26 cellular contexts compared by ENCODE assay signal in genomic region chr5:126482591-126482990, GRCh38. TPM values are rescaled to one million over a fixed set of nuclear protein-coding genes. Genes with fewer than 3 reads are reported as not detected.
DNase-seq lines count a peak whose midpoint lies in the region; ATAC-seq, FAIRE-seq and TF ChIP-seq lines count a peak whose summit lies in the region.
"Had no signal": no experiment of that assay in that cellular context is flagged by ENCODE, and none has a peak within 500 bp of the region (broad histone marks: within the 10 kb centered on the region; RNA-seq: fewer than 3 reads in every experiment).

No MANE protein-coding gene starts in this region.

- FAIRE-seq in D721Med (lab: Jason Lieb, UNC) = peak; percentile 35
- FAIRE-seq: colon, keratinocyte, TTC549 had no signal

- 92% methylated on average over 1 of the region's 1 CpG for WGBS in sigmoid colon, 2 donors

- intact Hi-C loops in sigmoid colon (cut with DNase I) (no loop called here), CD14-positive monocyte (cut with micrococcal nuclease) (no loop called here)

- peak overlapping the region; percentile 29 for H3K27ac Mint-ChIP-seq in chondrocyte (ENCODE audit: unreplicated experiment)
- no peak overlapping the region for H3K27ac Mint-ChIP-seq in CD14-positive monocyte
- H3K27ac Mint-ChIP-seq: activated naive CD4-positive, alpha-beta T cell treated with anti-CD3 and anti-CD28 coated beads, Interleukin-2, amount 50 U/mL, for 24 hours; CD4-positive, alpha-beta T cell; memory B cell; T-cell had no signal

- H3K4me3 ChIP-seq in SJCRH30 (no peak overlapping the region), sigmoid colon (no peak overlapping the region)
- H3K4me3 ChIP-seq: HAP-1, right lobe of liver had no signal

- H3K9me3 ChIP-seq in SJCRH30 (replicated peaks) = no peaks in the 10 kb centered on the region
- no peaks in the 10 kb centered on the region for H3K9me3 ChIP-seq in sigmoid colon
- H3K9me3 ChIP-seq: HAP-1, right lobe of liver had no signal

- H3K4me3 Mint-ChIP-seq in chondrocyte (ENCODE audit: unreplicated experiment) (no peak overlapping the region), CD14-positive monocyte (no peak overlapping the region)
- no peak overlapping the region for H3K4me3 Mint-ChIP-seq in activated T-cell treated with anti-CD3 and anti-CD28 coated beads, Interleukin-2, amount 50 U/mL, for 4 hours
- H3K4me3 Mint-ChIP-seq: activated naive CD4-positive, alpha-beta T cell treated with anti-CD3 and anti-CD28 coated beads, Interleukin-2, amount 50 U/mL, for 24 hours; CD4-positive, alpha-beta T cell; memory B cell; T-cell had no signal

- H3K27me3 Mint-ChIP-seq in chondrocyte (ENCODE audit: low read depth) = no peaks in the 10 kb centered on the region
- H3K27me3 Mint-ChIP-seq in CD14-positive monocyte (ENCODE audit: low read depth in 3 of 3) = no peaks in the 10 kb centered on the region
- no peaks in the 10 kb centered on the region for H3K27me3 Mint-ChIP-seq in activated T-cell treated with anti-CD3 and anti-CD28 coated beads, Interleukin-2, amount 50 U/mL, for 4 hours (ENCODE audit: low read depth)
- H3K27me3 Mint-ChIP-seq: activated naive CD4-positive, alpha-beta T cell treated with anti-CD3 and anti-CD28 coated beads, Interleukin-2, amount 50 U/mL, for 24 hours; CD4-positive, alpha-beta T cell; memory B cell; T-cell had no signal

- TF ChIP-seq EP300 in sigmoid colon (IDR thresholded peaks at IDR 0.05) = no peak

- TF ChIP-seq POLR2A in sigmoid colon (IDR thresholded peaks at IDR 0.05) = no peak

- ATAC-seq in HG03139 (IDR thresholded peaks at IDR 0.05; ENCODE audit: unreplicated experiment) = no peak
- ATAC-seq in activated T-cell treated with anti-CD3 and anti-CD28 coated beads, Interleukin-2, amount 50 U/mL, for 4 hours = no peak
- ATAC-seq: T-cell had no signal

- peaks cover 33% of the 10 kb centered on the region for H3K4me1 Mint-ChIP-seq in chondrocyte (ENCODE audit: low read depth)
- H3K4me1 Mint-ChIP-seq in CD14-positive monocyte = no peaks in the 10 kb centered on the region
- H3K4me1 Mint-ChIP-seq in activated T-cell treated with anti-CD3 and anti-CD28 coated beads, Interleukin-2, amount 50 U/mL, for 4 hours (ENCODE audit: low read depth) = no peaks in the 10 kb centered on the region
- H3K4me1 Mint-ChIP-seq: activated naive CD4-positive, alpha-beta T cell treated with anti-CD3 and anti-CD28 coated beads, Interleukin-2, amount 50 U/mL, for 24 hours; memory B cell; T-cell had no signal

- H3K4me1 ChIP-seq in SJCRH30 (peaks cover 15% of the 10 kb centered on the region), sigmoid colon (peaks cover 0 to 29% (median 16%) of the 10 kb centered on the region in 4 donors)
- H3K4me1 ChIP-seq: parathyroid adenoma, right lobe of liver had no signal

- H3K36me3 Mint-ChIP-seq in chondrocyte (ENCODE audit: low read depth) (peaks cover 63% of the 10 kb centered on the region), CD14-positive monocyte (peaks cover 4 to 15% of the 10 kb centered on the region in 2 donors)
- H3K36me3 Mint-ChIP-seq in activated T-cell treated with anti-CD3 and anti-CD28 coated beads, Interleukin-2, amount 50 U/mL, for 4 hours (ENCODE audit: insufficient read depth) = peaks cover 42% of the 10 kb centered on the region

- peaks cover 11% of the 10 kb centered on the region for H3K36me3 ChIP-seq in SJCRH30
- H3K36me3 ChIP-seq in sigmoid colon = peaks cover 20 to 64% (median 45%) of the 10 kb centered on the region in 4 donors
- H3K36me3 ChIP-seq: HAP-1 had no signal

- no peaks in the 10 kb centered on the region for H3K27me3 ChIP-seq in SJCRH30
- no peaks in the 10 kb centered on the region for H3K27me3 ChIP-seq in sigmoid colon
- H3K27me3 ChIP-seq: right lobe of liver had no signal

- H3K9me3 Mint-ChIP-seq in chondrocyte (ENCODE audit: low read depth) (no peaks in the 10 kb centered on the region), CD14-positive monocyte (no peaks in the 10 kb centered on the region)
- no peaks in the 10 kb centered on the region for H3K9me3 Mint-ChIP-seq in activated T-cell treated with anti-CD3 and anti-CD28 coated beads, Interleukin-2, amount 50 U/mL, for 4 hours
- H3K9me3 Mint-ChIP-seq: activated naive CD4-positive, alpha-beta T cell treated with anti-CD3 and anti-CD28 coated beads, Interleukin-2, amount 50 U/mL, for 24 hours; CD4-positive, alpha-beta T cell; memory B cell; T-cell had no signal

- H3K27ac ChIP-seq in SJCRH30 (peak overlapping the region; percentile 40), sigmoid colon (peak overlapping the region in 3 of 4 donors; percentile 14 to 20 (median 17))
- H3K27ac ChIP-seq: parathyroid adenoma, right lobe of liver had no signal

- TF ChIP-seq CTCF in D721Med (IDR thresholded peaks at IDR 0.05; ENCODE audit: insufficient read depth, missing control alignments) (no peak), chondrocyte (IDR thresholded peaks at IDR 0.05) (no peak), sigmoid colon (IDR thresholded peaks at IDR 0.05) (no peak), CD14-positive monocyte (IDR thresholded peaks at IDR 0.05) (no peak)

- no peak for DNase-seq in D721Med (ENCODE audit: insufficient read length, low spot score)
- DNase-seq in SJCRH30 = no peak
- no peak for DNase-seq in chondrocyte (ENCODE audit: low spot score)
- DNase-seq in sigmoid colon = no peak
- DNase-seq in CD14-positive monocyte (ENCODE audit: low spot score) = no peak
- no peak for DNase-seq in GM19240 (ENCODE audit: insufficient read length, low spot score)
- no peak for DNase-seq in activated T-cell treated with anti-CD3 and anti-CD28 coated beads, Interleukin-2, amount 50 U/mL, for 4 hours
- DNase-seq: activated CD4-positive, alpha-beta T cell treated with anti-CD3 and anti-CD28 coated beads for 1 hour; CD4-positive, alpha-beta T cell; GDM1; NCI-H1417 treated with DMSO at 0.1 percent for 48 hours; NCI-H774; OCI-M1; right lobe of liver; SHP77; stimulated activated CD4-positive, alpha-beta T cell treated with anti-CD3 and anti-CD28 coated beads, Interleukin-15, amount 100 ng/mL, for 24 hours; stimulated activated CD8-positive, alpha-beta memory T cell treated with anti-CD3 and anti-CD28 coated beads, Interleukin-4, amount 100 ng/mL, for 48 hours; T-cell had no signal

RNA-seq across cellular contexts. Expression of gene GRAMD2B, which starts 59.4 kb away (rescaled TPM):
- total RNA-seq in SJCRH30 (2014; rRNA removed; shearing (Covaris generic)) = 12.1 and 14.3 TPM in 2 replicates
- total RNA-seq in chondrocyte (56.5 to 72.4 TPM (median 61.5 TPM) in 3 replicates), sigmoid colon (10 to 100 TPM; 33.0 to 53.8 (median 46.5) TPM)
- polyA plus RNA-seq in sigmoid colon (10 to 100 TPM; 26.1 to 44.4 (median 27.0) TPM), CD14-positive monocyte (1 to 10 TPM; 1.1 to 1.2 TPM)
- total RNA-seq in activated T-cell treated with anti-CD3 and anti-CD28 coated beads, Interleukin-2, amount 50 U/mL, for 4 hours = 10 to 100 TPM in 2 of 3 donors, 1 to 10 TPM in 1; 9.3 to 14.7 (median 12.3) TPM
